ENCODE assay signal across 9 cellular contexts in genomic region chr20:35490736-35491181, GRCh38. TPM values are rescaled to one million over a fixed set of nuclear protein-coding genes. Genes with fewer than 3 reads are reported as not detected.
DNase-seq lines count a peak whose midpoint lies in the region; ATAC-seq and TF ChIP-seq lines count a peak whose summit lies in the region.
"Had no signal": no experiment of that assay in that cellular context is flagged by ENCODE, and none has a peak within 500 bp of the region (broad histone marks: within the 10 kb centered on the region; RNA-seq: fewer than 3 reads in every experiment).

No MANE protein-coding gene starts in this region.

- TF ChIP-seq RAD21 in liver (IDR thresholded peaks at IDR 0.05), result no peak

- TF ChIP-seq CTCF in CD4-positive, alpha-beta T cell (IDR thresholded peaks at IDR 0.05), result no peak
- TF ChIP-seq CTCF in liver (IDR thresholded peaks at IDR 0.05; ENCODE audit: low read depth, low read length, missing input control), result no peak

- no peaks in the 10 kb centered on the region for H3K4me1 ChIP-seq in liver (ENCODE audit: control insufficient read depth in 4 of 4, insufficient read depth in 4 of 4, low read length in 3 of 4)

- H3K4me1 Mint-ChIP-seq in CD4-positive, alpha-beta T cell (ENCODE audit: low read depth), result peaks cover 72% of the 10 kb centered on the region

- peak; percentile 41 to 61 (median 50) for DNase-seq in CD4-positive, alpha-beta T cell
- DNase-seq in activated CD8-positive, alpha-beta memory T cell treated with anti-CD3 and anti-CD28 coated beads, Interleukin-2, amount 50 U/mL, for 24 hours (ENCODE audit: extremely low read depth), result peak; percentile 44
- DNase-seq in stimulated activated CD8-positive, alpha-beta memory T cell treated with anti-CD3 and anti-CD28 coated beads, Interleukin-7, amount 100 ng/mL, for 48 hours (ENCODE audit: extremely low read depth in 1 of 2, low read depth in 1 of 2), result peak; percentile 21 to 44
- DNase-seq in NCI-H524 treated with DMSO at 0.1 percent for 48 hours (lab: John Stamatoyannopoulos, UW) (no peak), NCI-H1092 (lab: John Stamatoyannopoulos, UW) (no peak)

- H3K27ac Mint-ChIP-seq in CD4-positive, alpha-beta T cell, result peak overlapping the region; percentile 98

- H3K9me3 Mint-ChIP-seq in CD4-positive, alpha-beta T cell, result no peaks in the 10 kb centered on the region

- H3K36me3 ChIP-seq in KOPT-K1 (ENCODE audit: insufficient read depth, low read length) (peaks cover 87% of the 10 kb centered on the region), liver (ENCODE audit: control insufficient read depth in 4 of 4, insufficient read depth in 3 of 4, low read depth in 1 of 4, low read length in 3 of 4) (peaks cover 2 to 32% (median 18%) of the 10 kb centered on the region in 4 donors)

- H3K27me3 Mint-ChIP-seq in CD4-positive, alpha-beta T cell, result no peaks in the 10 kb centered on the region

- intact Hi-C loops in CD4-positive, alpha-beta T cell (cut with DNase I, micrococcal nuclease), result loop anchor here (2.0 to 5.0 kb wide), 3 partner anchors 28 to 172 kb away; partner anchors contain the start of genes CEP250 (in 1 of the 2), CPNE1 (in 1 of the 2) and RBM12 (in 1 of the 2)

- peak overlapping the region in 2 of 3 donors; percentile 21 to 48 for H3K4me3 ChIP-seq in liver (ENCODE audit: low read depth in 1 of 3, low read length in 3 of 3)
- H3K4me3 ChIP-seq: cardiac muscle cell had no signal

- peak overlapping the region; percentile 100 for H3K4me3 Mint-ChIP-seq in CD4-positive, alpha-beta T cell

- 68% methylated on average over 6 of the region's 6 CpGs for WGBS in liver

- ATAC-seq in CD4-positive, alpha-beta T cell (ENCODE audit: poor library complexity), result peak; percentile 99
- peak; percentile 92 for ATAC-seq in GM21367 (IDR thresholded peaks at IDR 0.05; ENCODE audit: unreplicated experiment)

- CTCF ChIA-PET in CD4-positive, alpha-beta T cell (lab: Charles Lee), result interaction anchor here (0.8 to 1.2 kb wide), 3 partner anchors 28 to 43 kb away, joined by 3 to 6 read pairs (median 3); partner anchors contain the start of gene CEP250

- no peaks in the 10 kb centered on the region for H3K27me3 ChIP-seq in CD4-positive, alpha-beta T cell (ENCODE audit: control insufficient read depth, insufficient read depth, low read length)
- no peaks in the 10 kb centered on the region for H3K27me3 ChIP-seq in liver (ENCODE audit: control insufficient read depth in 4 of 4, insufficient read depth in 4 of 4, low read length in 3 of 4)
- H3K27me3 ChIP-seq: cardiac muscle cell had no signal

- POLR2A ChIA-PET in CD4-positive, alpha-beta T cell (lab: Charles Lee), result interaction anchor here (0.6 to 3.1 kb wide), 28 partner anchors 8 to 1128 kb away, joined by 3 to 33 read pairs (median 4); partner anchors contain the start of genes CEP250, CPNE1, EDEM2 and EIF6

- no peaks in the 10 kb centered on the region for H3K9me3 ChIP-seq in CD4-positive, alpha-beta T cell (ENCODE audit: control insufficient read depth, low read length)
- H3K9me3 ChIP-seq in KOPT-K1 (ENCODE audit: insufficient read depth, low read length, poor library complexity, severe bottlenecking) (no peaks in the 10 kb centered on the region), liver (ENCODE audit: control insufficient read depth in 4 of 4, low read length in 3 of 4) (no peaks in the 10 kb centered on the region)

- H3K36me3 Mint-ChIP-seq in CD4-positive, alpha-beta T cell (ENCODE audit: low read depth), result peaks cover 87% of the 10 kb centered on the region

- peak overlapping the region; percentile 63 for H3K27ac ChIP-seq in CD4-positive, alpha-beta T cell (ENCODE audit: low read depth, low read length)
- peak overlapping the region; percentile 95 for H3K27ac ChIP-seq in KOPT-K1 (ENCODE audit: low read depth, low read length, poor library complexity, severe bottlenecking)
- peak overlapping the region in 1 of 2 donors; percentile 22 for H3K27ac ChIP-seq in liver (ENCODE audit: low read depth in 1 of 2, low read length in 2 of 2)
- H3K27ac ChIP-seq: cardiac muscle cell had no signal

- H3K9ac ChIP-seq in liver (ENCODE audit: low read depth in 1 of 2, low read length in 2 of 2), result peak overlapping the region; percentile 19 to 73

TF ChIP-seq in liver, 16 proteins besides CTCF, POLR2A, EP300 and RAD21:
- no peak for TF ChIP-seq TAF1 (conservative IDR thresholded peaks at IDR 0.05)
- TF ChIP-seq GABPA (IDR thresholded peaks at IDR 0.05 in 1 of 2, conservative IDR thresholded peaks at IDR 0.05 in 1 of 2), result no peak
- TF ChIP-seq JUND (IDR thresholded peaks at IDR 0.05), result no peak
- no peak for TF ChIP-seq FOXA1 (IDR thresholded peaks at IDR 0.05)
- no peak for TF ChIP-seq NR2F2 (IDR thresholded peaks at IDR 0.05)
- no peak for TF ChIP-seq SP1 (IDR thresholded peaks at IDR 0.05)

RNA-seq across cellular contexts. Expression of gene CEP250, which starts 35.4 kb away (rescaled TPM):
- total RNA-seq in CD4-positive, alpha-beta T cell, result 10 to 100 TPM; 27.6 to 33.1 TPM
- total RNA-seq in liver, result 10 to 100 TPM; 11.3 to 13.3 TPM
- polyA plus RNA-seq in liver, result 1 to 10 TPM; 3.4 to 5.3 TPM

RNA-seq across cellular contexts. Expression of gene C20orf173, which starts 38.7 kb away (rescaled TPM):
- not detected for total RNA-seq in CD4-positive, alpha-beta T cell
- not detected for total RNA-seq in liver
- not detected for polyA plus RNA-seq in liver
- total RNA-seq: cardiac muscle cell had no signal
- polyA plus RNA-seq: cardiac muscle cell had no signal

RNA-seq across cellular contexts. Expression of gene ERGIC3, which starts 51.1 kb away (rescaled TPM):
- 100 to 1,000 TPM; 144 to 146 TPM for total RNA-seq in CD4-positive, alpha-beta T cell
- total RNA-seq in liver, result 100 to 1,000 TPM; 110 to 167 TPM
- 100 to 1,000 TPM; 115 to 124 TPM for polyA plus RNA-seq in liver

RNA-seq across cellular contexts. Expression of gene GDF5, which starts 52.7 kb away (rescaled TPM):
- total RNA-seq in CD4-positive, alpha-beta T cell, result not detected
- total RNA-seq in liver, result not detected
- not detected for polyA plus RNA-seq in liver

Comparison
In these comparisons a context has a peak if more than half of its experiments do, and no peak if none do; other contexts are left out.
1. DNase-seq: peak in CD4-positive, alpha-beta T cell (10 of 10), activated CD8-positive, alpha-beta memory T cell treated with anti-CD3 and anti-CD28 coated beads, Interleukin-2, amount 50 U/mL, for 24 hours (single experiment) and stimulated activated CD8-positive, alpha-beta memory T cell treated with anti-CD3 and anti-CD28 coated beads, Interleukin-7, amount 100 ng/mL, for 48 hours (2 of 2); none in NCI-H524 treated with DMSO at 0.1 percent for 48 hours (single experiment) and NCI-H1092 (single experiment).